In genomic region chr18:74519320-74520095, GRCh38 we compare ENCODE assay signal across 22 cellular contexts. TPM values are rescaled to one million over a fixed set of nuclear protein-coding genes. Genes with fewer than 3 reads are reported as not detected.
DNase-seq lines count a peak whose midpoint lies in the region; ATAC-seq and TF ChIP-seq lines count a peak whose summit lies in the region.
"Had no signal": no experiment of that assay in that cellular context is flagged by ENCODE, and none has a peak within 500 bp of the region (broad histone marks: within the 10 kb centered on the region; RNA-seq: fewer than 3 reads in every experiment).

No MANE protein-coding gene starts in this region.

- no peak for TF ChIP-seq EP300 in transverse colon (IDR thresholded peaks at IDR 0.05; ENCODE audit: low read depth)

- H3K36me3 ChIP-seq in upper lobe of right lung (peaks cover 71% of the 10 kb centered on the region), transverse colon (peaks cover 0 to 38% (median 7%) of the 10 kb centered on the region in 4 donors), osteoblast (ENCODE audit: insufficient read depth, low read length) (peaks cover 29% of the 10 kb centered on the region)
- H3K36me3 ChIP-seq: BE2C had no signal

- in situ Hi-C loops in transverse colon (cut with MboI; ENCODE audit: low pct_ligation_motif_present in 1 of 4, low pct_unique_long_range_greater_than_20kb in 1 of 4, low sequenced_read_pairs in 3 of 4): no loop called here

- H3K27ac Mint-ChIP-seq in dendritic cell treated with granulocyte-macrophage colony-stimulating factor and Interleukin-4, amounts not matched to agents 40 ng/mL and 50 ng/mL, for 4 days: peak overlapping the region; percentile 25

- no peaks in the 10 kb centered on the region for H3K9me3 ChIP-seq in right cardiac atrium (ENCODE audit: control insufficient read depth, low read length)
- no peaks in the 10 kb centered on the region for H3K9me3 ChIP-seq in upper lobe of right lung
- no peaks in the 10 kb centered on the region for H3K9me3 ChIP-seq in transverse colon
- H3K9me3 ChIP-seq in osteoblast (ENCODE audit: low read depth, low read length): no peaks in the 10 kb centered on the region
- H3K9me3 ChIP-seq: BE2C had no signal

- H3K4me3 ChIP-seq in right cardiac atrium (ENCODE audit: low read length) (no peak overlapping the region), upper lobe of right lung (no peak overlapping the region), transverse colon (no peak overlapping the region), osteoblast (ENCODE audit: insufficient read depth, low read length) (no peak overlapping the region)

- no peaks in the 10 kb centered on the region for H3K27me3 ChIP-seq in right cardiac atrium (ENCODE audit: control insufficient read depth, insufficient read depth)
- no peaks in the 10 kb centered on the region for H3K27me3 ChIP-seq in upper lobe of right lung
- H3K27me3 ChIP-seq in transverse colon: no peaks in the 10 kb centered on the region
- H3K27me3 ChIP-seq in osteoblast (ENCODE audit: insufficient read depth, low read length): no peaks in the 10 kb centered on the region
- H3K27me3 ChIP-seq: BE2C had no signal

- intact Hi-C loops in cardiac septum (cut with DNase I): no loop called here
- intact Hi-C loops in right cardiac atrium (cut with DNase I): no loop called here
- intact Hi-C loops in dendritic cell treated with granulocyte-macrophage colony-stimulating factor and Interleukin-4, amounts not matched to agents 40 ng/mL and 50 ng/mL, for 4 days (cut with micrococcal nuclease): no loop called here
- intact Hi-C loops in posterior vena cava (cut with DNase I): no loop called here
- intact Hi-C loops in upper lobe of right lung (cut with DNase I): no loop called here
- intact Hi-C loops in transverse colon (cut with DNase I; ENCODE audit: low total_unique reads): no loop called here

- H3K9me3 Mint-ChIP-seq in dendritic cell treated with granulocyte-macrophage colony-stimulating factor and Interleukin-4, amounts not matched to agents 40 ng/mL and 50 ng/mL, for 4 days: no peaks in the 10 kb centered on the region
- H3K9me3 Mint-ChIP-seq: CD4-positive, CD25-positive, alpha-beta regulatory T cell had no signal

- H3K36me3 Mint-ChIP-seq in dendritic cell treated with granulocyte-macrophage colony-stimulating factor and Interleukin-4, amounts not matched to agents 40 ng/mL and 50 ng/mL, for 4 days (ENCODE audit: low read depth): peaks cover 87% of the 10 kb centered on the region

- no peaks in the 10 kb centered on the region for H4K20me1 ChIP-seq in osteoblast (ENCODE audit: insufficient read depth, low read length)

- H3K27ac ChIP-seq in right cardiac atrium (ENCODE audit: low read length) (no peak overlapping the region), upper lobe of right lung (no peak overlapping the region), transverse colon (no peak overlapping the region), osteoblast (ENCODE audit: low read depth, low read length) (no peak overlapping the region)
- H3K27ac ChIP-seq: RWPE1 had no signal

- H3K4me2 ChIP-seq in osteoblast (ENCODE audit: insufficient read depth, low read length): no peak overlapping the region

- H2AFZ ChIP-seq in osteoblast (ENCODE audit: low read length): no peak overlapping the region

- 91% methylated on average over 18 of the region's 18 CpGs for WGBS in right cardiac atrium
- 90% methylated on average over 6 to 18 of the region's 18 CpGs for WGBS in transverse colon (ENCODE audit: low coverage in 1 of 2), 2 donors

- ATAC-seq in right cardiac atrium: no peak
- ATAC-seq in upper lobe of right lung: no peak
- ATAC-seq in HG03571 (IDR thresholded peaks at IDR 0.05; ENCODE audit: unreplicated experiment): no peak

- no peaks in the 10 kb centered on the region for H3K27me3 Mint-ChIP-seq in dendritic cell treated with granulocyte-macrophage colony-stimulating factor and Interleukin-4, amounts not matched to agents 40 ng/mL and 50 ng/mL, for 4 days
- H3K27me3 Mint-ChIP-seq: CD4-positive, CD25-positive, alpha-beta regulatory T cell had no signal

- H3K4me1 Mint-ChIP-seq in dendritic cell treated with granulocyte-macrophage colony-stimulating factor and Interleukin-4, amounts not matched to agents 40 ng/mL and 50 ng/mL, for 4 days (ENCODE audit: low read depth): peaks cover 29% of the 10 kb centered on the region
- H3K4me1 Mint-ChIP-seq: CD4-positive, CD25-positive, alpha-beta regulatory T cell had no signal

- peak; percentile 62 for DNase-seq in cardiac septum (ENCODE audit: low spot score)
- no peak for DNase-seq in right cardiac atrium
- DNase-seq in posterior vena cava (ENCODE audit: low spot score): peak; percentile 72
- DNase-seq in upper lobe of right lung: peak; percentile 43
- DNase-seq in transverse colon: no peak
- DNase-seq in osteoblast (ENCODE audit: insufficient read length, low spot score, missing footprints): no peak
- DNase-seq: BE2C; CD4-positive, CD25-positive, alpha-beta regulatory T cell; EL; H7; IMR-90; NCI-H1105; NCI-H146; NCI-H2029 treated with DMSO at 0.1 percent for 48 hours; NCI-H226; NCI-H510A treated with DMSO at 0.1 percent for 48 hours; NCI-H774; NK-92 treated with Interleukin-12 subunit alpha and Interleukin-12 subunit beta, amount 100 ng/mL, for 24 hours; SIG-M5 had no signal

- no peaks in the 10 kb centered on the region for H3K79me2 ChIP-seq in osteoblast (ENCODE audit: insufficient read depth, low read length)

- no peaks in the 10 kb centered on the region for H3K4me1 ChIP-seq in right cardiac atrium (ENCODE audit: control insufficient read depth, insufficient read depth, low read length)
- H3K4me1 ChIP-seq in upper lobe of right lung: no peaks in the 10 kb centered on the region
- peaks cover 0 to 17% (median 8%) of the 10 kb centered on the region in 4 donors for H3K4me1 ChIP-seq in transverse colon
- no peaks in the 10 kb centered on the region for H3K4me1 ChIP-seq in osteoblast (ENCODE audit: insufficient read depth, low read length)
- H3K4me1 ChIP-seq: BE2C had no signal

- TF ChIP-seq CTCF in upper lobe of right lung (IDR thresholded peaks at IDR 0.05): no peak
- TF ChIP-seq CTCF in transverse colon (IDR thresholded peaks at IDR 0.05): no peak
- no peak for TF ChIP-seq CTCF in osteoblast (IDR thresholded peaks at IDR 0.05; ENCODE audit: extremely low read depth, low read depth, low read length)

- H3K4me3 Mint-ChIP-seq in dendritic cell treated with granulocyte-macrophage colony-stimulating factor and Interleukin-4, amounts not matched to agents 40 ng/mL and 50 ng/mL, for 4 days: no peak overlapping the region
- H3K4me3 Mint-ChIP-seq: CD4-positive, CD25-positive, alpha-beta regulatory T cell had no signal

- no peak for TF ChIP-seq POLR2A in transverse colon (IDR thresholded peaks at IDR 0.05)

RNA-seq across cellular contexts. Expression of gene CNDP1, which starts 14.8 kb away (rescaled TPM):
- total RNA-seq in cardiac septum: not detected
- not detected for total RNA-seq in right cardiac atrium
- 0.05 TPM for polyA plus RNA-seq in right cardiac atrium
- total RNA-seq in posterior vena cava: under 1 TPM in 1 of 2 donors, not detected in 1; 0.19 TPM
- not detected for total RNA-seq in upper lobe of right lung
- total RNA-seq in transverse colon: not detected
- total RNA-seq in osteoblast: not detected in 2 replicates
- total RNA-seq: H7, IMR-90 had no signal
- polyA plus RNA-seq: CD4-positive, CD25-positive, alpha-beta regulatory T cell; IMR-90 had no signal

RNA-seq across cellular contexts. Expression of gene CNDP2, which starts 23.3 kb away (rescaled TPM):
- 65.7 TPM for total RNA-seq in cardiac septum
- total RNA-seq in right cardiac atrium: 10 to 100 TPM; 52.1 to 60.7 (median 55.0) TPM
- 41.0 TPM for polyA plus RNA-seq in right cardiac atrium
- 10 to 100 TPM; 73.5 to 75.0 TPM for total RNA-seq in posterior vena cava
- 213 TPM for total RNA-seq in upper lobe of right lung
- total RNA-seq in transverse colon: 100 to 1,000 TPM; 143 to 284 (median 155) TPM
- 25.3 and 27.7 TPM in 2 replicates for total RNA-seq in osteoblast

Comparison
In these comparisons a context has a peak if more than half of its experiments do, and no peak if none do; other contexts are left out.
1. DNase-seq: peak in cardiac septum (single experiment), posterior vena cava (single experiment) and upper lobe of right lung (single experiment); none in right cardiac atrium (0 of 3), transverse colon (single experiment) and osteoblast (single experiment).